In genomic region chr7:133139350-133139749, GRCh38 we compare ENCODE assay signal across 11 cellular contexts. TPM values are rescaled to one million over a fixed set of nuclear protein-coding genes. Genes with fewer than 3 reads are reported as not detected.
DNase-seq lines count a peak whose midpoint lies in the region; ATAC-seq, FAIRE-seq and TF ChIP-seq lines count a peak whose summit lies in the region.
"Had no signal": no experiment of that assay in that cellular context is flagged by ENCODE, and none has a peak within 500 bp of the region (broad histone marks: within the 10 kb centered on the region; RNA-seq: fewer than 3 reads in every experiment).

No MANE protein-coding gene starts in this region.

- H3K36me3 Mint-ChIP-seq in neural crest cell (ENCODE audit: low read depth): no peaks in the 10 kb centered on the region

- ATAC-seq in GM19452 (IDR thresholded peaks at IDR 0.05; ENCODE audit: unreplicated experiment) (no peak), GM19395 (IDR thresholded peaks at IDR 0.05; ENCODE audit: unreplicated experiment) (no peak)

- no peak overlapping the region for H2AFZ ChIP-seq in H1 (ENCODE audit: low read length)

- H2BK5ac ChIP-seq in H1 (ENCODE audit: low read depth, low read length): no peak overlapping the region

- H2BK15ac ChIP-seq in H1 (ENCODE audit: low read length): no peak overlapping the region

- H4K5ac ChIP-seq in H1 (ENCODE audit: insufficient read length, low read depth, low read length): no peak overlapping the region

- H2BK12ac ChIP-seq in H1 (ENCODE audit: low read depth, low read length): no peak overlapping the region

- peaks cover 16% of the 10 kb centered on the region for H3K27me3 Mint-ChIP-seq in neural crest cell (ENCODE audit: low read depth)

- no peak overlapping the region for H3K4me3 Mint-ChIP-seq in neural crest cell

- POLR2A ChIA-PET in H1 (lab: Charles Lee; ENCODE audit: partially characterized antibody): no interaction called here

- DNase-seq in NAMALWA (ENCODE audit: low spot score): peak; percentile 40
- DNase-seq in H1 (ENCODE audit: low read depth in 1 of 2, low spot score in 2 of 2): peak; percentile 21 to 81
- DNase-seq in neural crest cell (ENCODE audit: low read depth, low spot score): peak; percentile 12
- no peak for DNase-seq in prostate gland (ENCODE audit: low spot score)
- no peak for DNase-seq in substantia nigra (lab: John Stamatoyannopoulos, UW)
- DNase-seq: activated T-cell treated with anti-CD3 and anti-CD28 coated beads, Interleukin-2, amount 50 U/mL, for 1 hour; left cardiac atrium; NCI-H187 treated with DMSO at 0.1 percent for 48 hours had no signal

- no peak overlapping the region for H3K4me3 ChIP-seq in GM12875 (ENCODE audit: low read depth, low read length)
- no peak overlapping the region for H3K4me3 ChIP-seq in H1 (ENCODE audit: extremely low read depth in 1 of 4, insufficient read depth in 2 of 4, low read depth in 3 of 4, low read length in 4 of 4)
- H3K4me3 ChIP-seq in prostate gland: no peak overlapping the region

- H3K27me3 ChIP-seq in H1 (replicated peaks in 1 of 4; ENCODE audit: control insufficient read depth in 3 of 4, extremely low read depth in 1 of 4, insufficient read depth in 3 of 4, low read length in 3 of 4) (no peaks in the 10 kb centered on the region), prostate gland (replicated peaks; ENCODE audit: insufficient read depth) (no peaks in the 10 kb centered on the region)

- CTCF ChIA-PET in H1 (lab: Charles Lee; ENCODE audit: partially characterized antibody): interaction anchor here (0.6 to 2.3 kb wide), 37 partner anchors 8 to 892 kb away, joined by 3 to 11 read pairs (median 4); no protein-coding TSS in a partner anchor

- H3K4me1 ChIP-seq in H1 (replicated peaks in 1 of 4; ENCODE audit: control insufficient read depth in 3 of 4, insufficient read depth in 4 of 4, low read length in 3 of 4) (no peaks in the 10 kb centered on the region), prostate gland (replicated peaks) (no peaks in the 10 kb centered on the region)

- no peak overlapping the region for H3K27ac Mint-ChIP-seq in neural crest cell (ENCODE audit: unreplicated experiment)

- TF ChIP-seq POLR2A in H1 (IDR thresholded peaks at IDR 0.05; ENCODE audit: control extremely low read depth in 1 of 2, low read depth in 2 of 2, low read length in 2 of 2) (no peak), prostate gland (IDR thresholded peaks at IDR 0.05) (no peak)

- peak; percentile 27; the same call in 1 of the 2 replicates for TF ChIP-seq CTCF in GM12875 (IDR thresholded peaks at IDR 0.05; ENCODE audit: borderline replicate concordance, insufficient read depth, low read depth, low read length)
- TF ChIP-seq CTCF in H1 (IDR thresholded peaks at IDR 0.05; ENCODE audit: control extremely low read depth in 1 of 3, insufficient read depth in 1 of 3, low read depth in 1 of 3, low read length in 3 of 3): peak; percentile 26 to 85 (median 58)
- TF ChIP-seq CTCF in neural crest cell (conservative IDR thresholded peaks at IDR 0.05): peak; percentile 52
- TF ChIP-seq CTCF in prostate gland (IDR thresholded peaks at IDR 0.05): no peak

- no peak overlapping the region for H3K56ac ChIP-seq in H1 (replicated peaks; ENCODE audit: insufficient read length, low read depth, low read length)

- H4K91ac ChIP-seq in H1 (replicated peaks; ENCODE audit: insufficient read length, low read length): no peak overlapping the region

- H4K20me1 ChIP-seq in H1 (replicated peaks in 1 of 2; ENCODE audit: control insufficient read depth in 1 of 2, insufficient read depth in 2 of 2, low read length in 2 of 2): no peaks in the 10 kb centered on the region

- H3K4me2 ChIP-seq in H1 (ENCODE audit: insufficient read depth in 1 of 2, low read depth in 2 of 2, low read length in 2 of 2): no peak overlapping the region

- H3K27ac ChIP-seq in H1 (ENCODE audit: low read depth, low read length) (no peak overlapping the region), prostate gland (no peak overlapping the region), substantia nigra (ENCODE audit: low read depth, low read length, poor library complexity, severe bottlenecking) (no peak overlapping the region)

- TF ChIP-seq RAD21 in H1 (IDR thresholded peaks at IDR 0.05 in 1 of 2, conservative IDR thresholded peaks at IDR 0.05 in 1 of 2; ENCODE audit: low read depth in 2 of 2, low read length in 2 of 2): peak; percentile 68 to 80

- no peak overlapping the region for H3K14ac ChIP-seq in H1 (ENCODE audit: insufficient read length)

- no peaks in the 10 kb centered on the region for H3K4me1 Mint-ChIP-seq in neural crest cell

- H3K9ac ChIP-seq in H1 (replicated peaks in 1 of 4; ENCODE audit: extremely low read depth in 1 of 4, low read depth in 3 of 4, low read length in 3 of 4): no peak overlapping the region

- H3K79me2 ChIP-seq in H1 (ENCODE audit: control insufficient read depth in 1 of 2, insufficient read depth in 2 of 2, low read length in 2 of 2): no peaks in the 10 kb centered on the region

- H3K36me3 ChIP-seq in H1 (ENCODE audit: control insufficient read depth in 2 of 4, insufficient read depth in 4 of 4, low read length in 3 of 4): no peaks in the 10 kb centered on the region
- H3K36me3 ChIP-seq in prostate gland: no peaks in the 10 kb centered on the region

- intact Hi-C loops in prostate gland (cut with DNase I): no loop called here

- no peak overlapping the region for H2BK120ac ChIP-seq in H1 (replicated peaks; ENCODE audit: low read depth, low read length)

- H3K4ac ChIP-seq in H1 (replicated peaks; ENCODE audit: insufficient read length, low read depth, low read length): no peak overlapping the region

- H2AK5ac ChIP-seq in H1 (ENCODE audit: low read depth, low read length): no peak overlapping the region

- H4K8ac ChIP-seq in H1 (ENCODE audit: extremely low read depth, insufficient read depth, low read length): no peak overlapping the region

- no peaks in the 10 kb centered on the region for H3K9me3 Mint-ChIP-seq in neural crest cell

- H3K23me2 ChIP-seq in H1 (ENCODE audit: low read depth, low read length): no peaks in the 10 kb centered on the region

- no peak overlapping the region for H3K18ac ChIP-seq in H1 (ENCODE audit: extremely low read depth, low read length)

- H3K9me3 ChIP-seq in H1 (ENCODE audit: insufficient read depth in 2 of 2, low read depth in 1 of 2, low read length in 1 of 2) (peaks cover 0 to 3% of the 10 kb centered on the region in 2 experiments; a peak in 1 of 4 replicates), prostate gland (no peaks in the 10 kb centered on the region)

- TF ChIP-seq EP300 in H1 (IDR thresholded peaks at IDR 0.05; ENCODE audit: borderline replicate concordance in 1 of 2, low read depth in 2 of 2, low read length in 2 of 2): no peak

- H3K23ac ChIP-seq in H1 (ENCODE audit: insufficient read length): no peak overlapping the region

- WGBS in H1 (ENCODE audit: extremely low coverage in 1 of 2, insufficient coverage in 1 of 2, insufficient read length in 1 of 2, insufficient replicate concordance in 2 of 2, low coverage in 1 of 2, low lambda C conversion rate in 2 of 2, missing lambda C conversion rate in 1 of 2), 2 experiments: 90% methylated on average over 4 of the region's 4 CpGs; no CpG with 5 or more reads in 1 of the 2 experiments
- WGBS in prostate gland: 46% methylated on average over 4 of the region's 4 CpGs

- H2BK20ac ChIP-seq in H1 (ENCODE audit: low read length): no peak overlapping the region

- FAIRE-seq in H1 (lab: Jason Lieb, UNC): peak; percentile 98

- H3K79me1 ChIP-seq in H1 (ENCODE audit: low read depth, low read length): no peaks in the 10 kb centered on the region

TF ChIP-seq in H1, 55 proteins besides CTCF, POLR2A, EP300 and RAD21:
- TF ChIP-seq SIRT6 (IDR thresholded peaks at IDR 0.05; ENCODE audit: low read length): no peak
- TF ChIP-seq MAX (IDR thresholded peaks at IDR 0.05): 0 out of 2 replicates have a peak, but pooled peaks have one; percentile 40
- TF ChIP-seq JUND (IDR thresholded peaks at IDR 0.05; ENCODE audit: low read length): peak; percentile 16; the same call in 1 of the 2 replicates
- peak; percentile 89 for TF ChIP-seq TEAD4 (IDR thresholded peaks at IDR 0.05; ENCODE audit: low read depth, low read length)
- TF ChIP-seq JUN (IDR thresholded peaks at IDR 0.05; ENCODE audit: low read depth, low read length): no peak
- 0 out of 2 replicates have a peak, but pooled peaks have one; percentile 13 for TF ChIP-seq CREB1 (IDR thresholded peaks at IDR 0.05)
- 0 out of 2 replicates have a peak, but pooled peaks have one; percentile 16 for TF ChIP-seq EGR1 (IDR thresholded peaks at IDR 0.05; ENCODE audit: borderline replicate concordance, low read depth, low read length)
- peak in 1 of 2 experiments; percentile 74; a peak in 1 of 4 replicates for TF ChIP-seq SIN3A (conservative IDR thresholded peaks at IDR 0.05 in 1 of 2, IDR thresholded peaks at IDR 0.05 in 1 of 2; ENCODE audit: low read depth in 1 of 2, low read length in 2 of 2)
- peak; percentile 70 for TF ChIP-seq CEBPB (IDR thresholded peaks at IDR 0.05; ENCODE audit: low read depth, low read length)

RNA-seq across cellular contexts. Expression of gene CHCHD3, which starts 57.5 kb away (rescaled TPM):
- 133 and 137 TPM in 2 replicates for total RNA-seq in H1 (2021; fragmentation: NEBNext Ultra II Directional; extraction: Animal tissue kit (Norgen Biotek cat#: 25700))
- polyA plus RNA-seq in H1 (2011; rRNA removed): 29.4 and 42.9 TPM in 2 replicates
- polyA plus RNA-seq in H1 (2011; cell fraction: cytosol; rRNA removed): 84.7 TPM
- 34.4 TPM for polyA plus RNA-seq in H1 (2011; cell fraction: nucleus; rRNA removed)
- polyA plus RNA-seq in H1 (2012, experiment 1 of 2): 114 to 144 TPM (median 122 TPM) in 4 replicates
- 29.1 TPM for polyA plus RNA-seq in H1 (2012, experiment 2 of 2)
- polyA plus RNA-seq in H1 (2013, experiment 1 of 2): 110 TPM
- polyA plus RNA-seq in H1 (2013, experiment 2 of 2): 117 TPM
- 75.2 and 113 TPM in 2 replicates for polyA minus RNA-seq in H1 (2011; rRNA and poly(A)+ RNA removed)
- 141 TPM for polyA minus RNA-seq in H1 (2011; cell fraction: cytosol; rRNA and poly(A)+ RNA removed)
- 107 TPM for polyA minus RNA-seq in H1 (2011; cell fraction: nucleus; rRNA and poly(A)+ RNA removed)
- total RNA-seq in neural crest cell: 98.4 and 107 TPM in 2 replicates
- total RNA-seq in prostate gland: 10 to 100 TPM; 33.2 to 40.9 TPM

Comparison
In these comparisons a context has a peak if more than half of its experiments do, and no peak if none do; other contexts are left out.
1. CTCF ChIP-seq: peak in GM12875 (single experiment), H1 (3 of 3) and neural crest cell (single experiment); none in prostate gland (0 of 4).
2. DNase-seq: peak in NAMALWA (single experiment), H1 (2 of 2) and neural crest cell (single experiment); none in prostate gland (single experiment) and substantia nigra (0 of 49).